ENCODE assay signal across 9 cellular contexts in the genomic region with DNA sequence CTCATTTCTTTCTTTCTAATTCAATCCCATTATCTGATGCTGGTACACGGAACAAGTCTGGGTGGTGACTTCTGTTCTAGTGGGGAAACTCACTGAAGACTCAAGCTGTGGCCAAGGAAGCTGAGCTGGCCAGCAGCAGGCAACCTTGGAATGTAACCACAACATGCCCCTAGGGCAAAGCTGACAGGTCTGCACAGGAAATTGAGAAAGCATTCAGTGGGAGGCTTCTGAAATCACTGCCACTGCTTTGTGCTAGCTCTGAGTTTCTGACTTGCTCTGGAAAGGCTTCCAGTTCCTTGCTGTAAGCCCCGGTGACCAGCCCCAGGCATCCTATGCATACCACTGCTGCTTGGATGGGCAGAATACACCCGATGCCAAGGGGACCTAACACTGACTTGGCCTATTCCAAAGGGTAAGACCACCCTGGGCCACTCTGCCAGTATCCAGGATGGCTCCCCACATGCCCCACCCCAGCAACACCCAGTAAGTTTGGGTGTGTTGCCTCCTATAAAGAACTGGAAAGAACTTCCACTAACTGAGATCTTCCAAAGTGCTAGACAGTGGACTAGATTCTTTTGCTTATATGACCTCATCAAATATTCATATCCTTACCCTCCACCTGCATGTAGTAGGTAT.
A peak's percentile ranks its signal among the peaks of the same experiment; 100 is the strongest.
DNase-seq lines count a peak whose midpoint lies in the region; ATAC-seq, FAIRE-seq and TF ChIP-seq lines count a peak whose summit lies in the region.
"Had no signal": no experiment of that assay in that cellular context is flagged by ENCODE, and none has a peak within 500 bp of the region (broad histone marks: within the 10 kb centered on the region; RNA-seq: fewer than 3 reads in every experiment).

No MANE protein-coding gene starts in this region.

- peak; percentile 97 for FAIRE-seq in H54 (lab: Jason Lieb, UNC)

- H3K4me3 ChIP-seq in fibroblast of villous mesenchyme (ENCODE audit: low read depth, low read length): no peak overlapping the region
- no peak overlapping the region for H3K4me3 ChIP-seq in thoracic aorta

- TF ChIP-seq CTCF in fibroblast of villous mesenchyme (IDR thresholded peaks at IDR 0.05; ENCODE audit: insufficient read depth, low read depth, low read length): no peak
- no peak for TF ChIP-seq CTCF in thoracic aorta (IDR thresholded peaks at IDR 0.05)

- DNase-seq in H54 (ENCODE audit: insufficient read length, low spot score) (peak; percentile 63), SW 1271 (lab: John Stamatoyannopoulos, UW) (peak; percentile 83 to 95), fibroblast of villous mesenchyme (ENCODE audit: low read depth) (peak; percentile 89), thoracic aorta (ENCODE audit: low spot score) (no peak), GDM1 (lab: John Stamatoyannopoulos, UW) (no peak), occipital lobe (lab: John Stamatoyannopoulos, UW) (no peak)
- DNase-seq: cortex of kidney had no signal

- H3K4me1 ChIP-seq in thoracic aorta (ENCODE audit: control insufficient read depth in 1 of 2, low read depth in 2 of 2): no peaks in the 10 kb centered on the region

- ATAC-seq in thoracic aorta (ENCODE audit: insufficient number of reproducible peaks, low FRiP score, low read depth): peak; percentile 50
- ATAC-seq in GM19351 (IDR thresholded peaks at IDR 0.05; ENCODE audit: unreplicated experiment): no peak

- H3K27ac ChIP-seq in thoracic aorta: no peak overlapping the region
- H3K27ac ChIP-seq: KMS-11 had no signal

- no peaks in the 10 kb centered on the region for H3K36me3 ChIP-seq in thoracic aorta

- no peaks in the 10 kb centered on the region for H3K9me3 ChIP-seq in thoracic aorta

- H3K27me3 ChIP-seq in thoracic aorta (replicated peaks; ENCODE audit: insufficient read depth): no peaks in the 10 kb centered on the region

- no peak for TF ChIP-seq POLR2A in H54 (IDR thresholded peaks at IDR 0.05; ENCODE audit: low read depth, low read length)

Comparison
In these comparisons a context has a peak if more than half of its experiments do, and no peak if none do; other contexts are left out.
1. DNase-seq: peak in H54 (single experiment), SW 1271 (2 of 2) and fibroblast of villous mesenchyme (single experiment); none in thoracic aorta (single experiment), GDM1 (single experiment) and occipital lobe (single experiment).